Comparison of ENCODE assay signal across 1 cellular context in genomic region chr11:94046796-94047195, GRCh38.
A peak's percentile ranks its signal among the peaks of the same experiment; 100 is the strongest.
TF ChIP-seq lines count a peak whose summit lies in the region.

No MANE protein-coding gene starts in this region.

TF ChIP-seq in K562, 482 proteins besides CTCF, POLR2A, EP300 and RAD21:
- peak; percentile 28 for TF ChIP-seq NFIC (IDR thresholded peaks at IDR 0.05)
- no peak for TF ChIP-seq C11orf30 (IDR thresholded peaks at IDR 0.05; ENCODE audit: low read depth)
TF ChIP-seq in K562: peak in this region for 1.
